Comparison of ENCODE assay signal across 10 cellular contexts in the genomic region with DNA sequence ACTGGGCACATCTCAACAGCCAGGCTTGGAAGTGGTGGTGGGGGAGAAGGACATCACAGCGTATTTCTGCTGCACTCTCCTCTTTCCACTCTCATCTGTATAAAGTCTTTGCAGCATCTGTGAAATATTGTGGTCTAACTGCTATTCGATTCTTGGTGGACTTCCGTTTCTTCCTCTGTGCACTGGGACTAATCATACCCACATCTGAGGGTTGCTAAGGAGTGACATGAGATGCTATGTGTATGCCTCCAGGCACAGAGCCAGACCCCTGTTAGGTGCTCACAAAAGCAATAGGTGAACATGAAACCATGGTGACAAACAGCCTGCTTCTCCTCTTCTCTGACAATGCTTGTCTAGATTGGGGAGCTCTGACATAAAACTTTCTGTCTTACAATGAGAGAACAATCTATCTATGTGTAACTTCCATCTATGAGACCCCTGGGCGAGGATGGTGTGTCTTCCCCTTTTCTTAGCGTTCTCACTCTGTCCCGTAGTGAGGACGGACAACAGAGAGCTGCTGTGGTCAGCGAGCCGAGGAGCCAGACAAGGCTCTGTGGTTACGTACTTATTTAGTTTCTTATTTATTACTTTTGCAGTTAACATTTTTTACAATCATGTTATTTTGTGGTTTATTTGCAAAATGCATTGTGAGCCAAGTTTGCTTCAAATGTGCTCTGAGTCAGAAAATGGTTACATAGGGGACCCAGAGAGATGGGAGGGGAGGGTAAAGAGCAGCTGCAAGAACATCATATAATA.
A peak's percentile ranks its signal among the peaks of the same experiment; 100 is the strongest.
DNase-seq lines count a peak whose midpoint lies in the region; ATAC-seq and TF ChIP-seq lines count a peak whose summit lies in the region.
"Had no signal": no experiment of that assay in that cellular context is flagged by ENCODE, and none has a peak within 500 bp of the region (broad histone marks: within the 10 kb centered on the region; RNA-seq: fewer than 3 reads in every experiment).

No MANE protein-coding gene starts in this region.

- H2BK5ac ChIP-seq in neuronal stem cell (ENCODE audit: low read length) = no peak overlapping the region

- no peak overlapping the region for H3K4ac ChIP-seq in neuronal stem cell (ENCODE audit: low read length)

- H3K79me1 ChIP-seq in neuronal stem cell (ENCODE audit: low read depth, low read length) = no peaks in the 10 kb centered on the region

- no peak for ATAC-seq in GM19452 (IDR thresholded peaks at IDR 0.05; ENCODE audit: unreplicated experiment)

- H2BK12ac ChIP-seq in neuronal stem cell (ENCODE audit: low read length) = no peak overlapping the region

- H4K91ac ChIP-seq in neuronal stem cell (ENCODE audit: low read depth, low read length, poor library complexity) = no peak overlapping the region

- H2AFZ ChIP-seq in neuronal stem cell (ENCODE audit: low read length) = no peak overlapping the region

- H3K27ac ChIP-seq in sigmoid colon (peak overlapping the region in 3 of 4 donors; percentile 12 to 34 (median 17)), neuronal stem cell (replicated peaks; ENCODE audit: low read length) (no peak overlapping the region)

- H3K23ac ChIP-seq in neuronal stem cell (ENCODE audit: low read depth, low read length, poor library complexity) = no peak overlapping the region

- DNase-seq in DMS79 (lab: John Stamatoyannopoulos, UW) = peak; percentile 79
- DNase-seq in M059J (ENCODE audit: low read depth) = peak; percentile 91
- DNase-seq in adipocyte (ENCODE audit: low read depth) = no peak
- DNase-seq in sigmoid colon = no peak
- DNase-seq in neuronal stem cell (ENCODE audit: low spot score) = no peak
- no peak for DNase-seq in HT-29 (ENCODE audit: low spot score)
- no peak for DNase-seq in NCI-H774 (lab: John Stamatoyannopoulos, UW)
- DNase-seq: activated naive CD4-positive, alpha-beta T cell treated with anti-CD3 and anti-CD28 coated beads for 36 hours; stimulated activated CD8-positive, alpha-beta memory T cell treated with anti-CD3 and anti-CD28 coated beads, Interleukin-4, amount 100 ng/mL, for 48 hours had no signal

- no peak overlapping the region for H2AK5ac ChIP-seq in neuronal stem cell (ENCODE audit: low read depth, low read length)

- intact Hi-C loops in sigmoid colon (cut with DNase I) = loop anchor here (5.0 kb wide), 1 partner anchor 172 kb away; no protein-coding TSS in a partner anchor

- H3K4me1 ChIP-seq in adipocyte (ENCODE audit: control insufficient read depth, insufficient read depth, low read length) (peaks cover 39% of the 10 kb centered on the region), sigmoid colon (peaks cover 0 to 14% (median 5%) of the 10 kb centered on the region in 4 donors), neuronal stem cell (ENCODE audit: control insufficient read depth in 2 of 2, insufficient read depth in 1 of 2, low read depth in 1 of 2, low read length in 2 of 2) (peaks cover 0 to 7% of the 10 kb centered on the region in 2 donors)

- no peak overlapping the region for H4K8ac ChIP-seq in neuronal stem cell (ENCODE audit: low read depth, low read length)

- H3K4me2 ChIP-seq in neuronal stem cell (ENCODE audit: insufficient read depth, low read length, poor library complexity, severe bottlenecking) = no peak overlapping the region

- H2BK120ac ChIP-seq in neuronal stem cell (ENCODE audit: low read depth, low read length) = no peak overlapping the region

- no peak for TF ChIP-seq CTCF in sigmoid colon (IDR thresholded peaks at IDR 0.05)

- H3K18ac ChIP-seq in neuronal stem cell (ENCODE audit: low read length) = no peak overlapping the region

- TF ChIP-seq POLR2A in sigmoid colon (IDR thresholded peaks at IDR 0.05) = no peak

- no peak overlapping the region for H2BK15ac ChIP-seq in neuronal stem cell (ENCODE audit: low read length)

- no peaks in the 10 kb centered on the region for H3K36me3 ChIP-seq in adipocyte (ENCODE audit: control insufficient read depth, insufficient read depth, low read length, severe bottlenecking)
- H3K36me3 ChIP-seq in sigmoid colon = no peaks in the 10 kb centered on the region
- no peaks in the 10 kb centered on the region for H3K36me3 ChIP-seq in neuronal stem cell (replicated peaks in 1 of 2; ENCODE audit: control insufficient read depth in 2 of 2, insufficient read depth in 2 of 2, low read length in 2 of 2)

- WGBS in sigmoid colon, 2 donors = 46 to 77% methylated on average over 10 of the region's 10 CpGs
- no CpG with 5 or more reads among the region's 10 CpGs for WGBS in neuronal stem cell (ENCODE audit: extremely low coverage in 2 of 2, insufficient read length in 2 of 2, insufficient replicate concordance in 1 of 2), 2 donors

- H3K27me3 ChIP-seq in adipocyte (replicated peaks; ENCODE audit: control insufficient read depth, insufficient read depth, low read length) = no peaks in the 10 kb centered on the region
- H3K27me3 ChIP-seq in sigmoid colon = no peaks in the 10 kb centered on the region
- H3K27me3 ChIP-seq in neuronal stem cell (ENCODE audit: control insufficient read depth in 3 of 3, insufficient read depth in 3 of 3, low read depth in 1 of 3, low read length in 3 of 3) = no peaks in the 10 kb centered on the region

- no peaks in the 10 kb centered on the region for H3K9me3 ChIP-seq in adipocyte (ENCODE audit: control insufficient read depth, low read length)
- H3K9me3 ChIP-seq in sigmoid colon = peaks cover 0 to 2% (median 0%) of the 10 kb centered on the region in 4 donors
- H3K9me3 ChIP-seq in neuronal stem cell (replicated peaks in 1 of 2; ENCODE audit: control insufficient read depth in 2 of 2, insufficient read depth in 1 of 2, low read depth in 1 of 2, low read length in 2 of 2) = peaks cover 0 to 2% of the 10 kb centered on the region in 2 donors

- peak overlapping the region; percentile 70 for H3K9ac ChIP-seq in adipocyte (ENCODE audit: low read length)
- no peak overlapping the region for H3K9ac ChIP-seq in neuronal stem cell (ENCODE audit: low read depth, low read length, poor library complexity)

- H3K4me3 ChIP-seq in adipocyte (ENCODE audit: low read length) (peak overlapping the region; percentile 49), sigmoid colon (peak overlapping the region in 1 of 4 donors; percentile 1), neuronal stem cell (ENCODE audit: low read length in 2 of 2) (no peak overlapping the region)

- TF ChIP-seq EP300 in sigmoid colon (IDR thresholded peaks at IDR 0.05) = no peak

- no peak overlapping the region for H3K14ac ChIP-seq in neuronal stem cell (ENCODE audit: low read length)

Comparison
In these comparisons a context has a peak if more than half of its experiments do, and no peak if none do; other contexts are left out.
1. DNase-seq: peak in DMS79 (single experiment) and M059J (single experiment); none in adipocyte (single experiment), sigmoid colon (single experiment), neuronal stem cell (single experiment), HT-29 (single experiment) and NCI-H774 (single experiment).